8 cellular contexts compared by ENCODE assay signal in the genomic region with DNA sequence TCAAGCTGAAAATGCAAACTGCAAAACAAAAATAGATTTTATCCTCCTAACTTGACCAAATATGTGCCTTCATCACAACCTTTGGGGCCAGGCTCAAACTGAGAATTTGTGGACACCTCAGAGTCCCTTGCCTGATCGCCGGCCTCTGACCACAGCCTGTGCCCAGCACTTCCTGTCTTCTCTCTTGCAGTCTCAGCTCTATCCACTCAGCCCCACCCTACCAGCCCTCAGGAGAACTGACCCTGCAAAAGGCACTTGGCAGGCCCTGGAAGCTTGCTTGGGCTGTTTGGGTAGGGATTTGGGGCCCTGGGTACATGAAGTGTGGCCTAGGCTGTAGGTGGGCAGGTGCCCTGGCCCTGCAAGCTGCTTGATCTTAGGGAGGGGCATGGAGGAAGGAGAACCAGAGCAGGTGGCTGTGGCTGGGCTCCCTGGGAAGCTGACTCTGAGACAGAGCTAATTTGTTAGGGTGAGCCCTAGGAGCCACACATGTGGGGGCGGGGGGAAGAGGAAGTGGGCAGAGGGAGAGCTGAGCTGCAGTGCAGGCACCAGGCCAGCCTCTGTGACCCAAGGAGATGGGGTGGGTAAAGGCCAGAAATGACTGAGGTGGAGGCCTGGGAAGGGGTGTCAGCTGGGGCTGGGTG. TPM values are rescaled to one million over a fixed set of nuclear protein-coding genes. Genes with fewer than 3 reads are reported as not detected.
DNase-seq lines count a peak whose midpoint lies in the region; ATAC-seq and TF ChIP-seq lines count a peak whose summit lies in the region.

No MANE protein-coding gene starts in this region.

- DNase-seq in activated naive CD4-positive, alpha-beta T cell treated with Interleukin-2 at 50 U/mL for 16 hours, result peak; percentile 26
- DNase-seq in activated naive CD4-positive, alpha-beta T cell treated with anti-CD3 and anti-CD28 coated beads, Interleukin-2, amount 50 U/mL, for 16 hours, result no peak
- DNase-seq in activated CD4-positive, alpha-beta memory T cell treated with anti-CD3 and anti-CD28 coated beads, Interleukin-2, amount 10 ng/mL, durations not matched to agents 7 days and 5 days, result peak; percentile 63
- DNase-seq in memory B cell (ENCODE audit: low spot score in 2 of 2), result no peak
- peak in 1 of 2 donors; percentile 35 for DNase-seq in uterus
- DNase-seq in H9, result no peak
- no peak for DNase-seq in EL
- no peak for DNase-seq in middle frontal gyrus (ENCODE audit: extremely low spot score, low spot score)

- H3K27ac Mint-ChIP-seq in activated CD4-positive, alpha-beta memory T cell treated with anti-CD3 and anti-CD28 coated beads, Interleukin-2, amount 10 ng/mL, durations not matched to agents 7 days and 5 days, result peak overlapping the region; percentile 36
- H3K27ac Mint-ChIP-seq in memory B cell (no peak overlapping the region), H9 (no peak overlapping the region; a peak in 1 of 7 replicates)

- H3K9me3 Mint-ChIP-seq in activated CD4-positive, alpha-beta memory T cell treated with anti-CD3 and anti-CD28 coated beads, Interleukin-2, amount 10 ng/mL, durations not matched to agents 7 days and 5 days, result no peaks in the 10 kb centered on the region
- peaks cover 3% of the 10 kb centered on the region for H3K9me3 Mint-ChIP-seq in memory B cell
- 0 out of 5 replicates have a peak, but pooled peaks cover 0 to 2% of the 10 kb centered on the region in 2 experiments for H3K9me3 Mint-ChIP-seq in H9

- WGBS in H9 (ENCODE audit: extremely low coverage, insufficient read length, low lambda C conversion rate), result no CpG with 5 or more reads among the region's 3 CpGs

- TF ChIP-seq CTCF in uterus (IDR thresholded peaks at IDR 0.05) (no peak), H9 (conservative IDR thresholded peaks at IDR 0.05) (no peak)

- H3K27me3 Mint-ChIP-seq in activated CD4-positive, alpha-beta memory T cell treated with anti-CD3 and anti-CD28 coated beads, Interleukin-2, amount 10 ng/mL, durations not matched to agents 7 days and 5 days, result peaks cover 36% of the 10 kb centered on the region
- H3K27me3 Mint-ChIP-seq in memory B cell, result peaks cover 23% of the 10 kb centered on the region
- H3K27me3 Mint-ChIP-seq in H9 (ENCODE audit: low read depth), result peaks cover 69% of the 10 kb centered on the region

- no peaks in the 10 kb centered on the region for H4K20me1 ChIP-seq in H9 (ENCODE audit: control insufficient read depth, insufficient read depth, insufficient read length)

- H3K36me3 ChIP-seq in uterus, result no peaks in the 10 kb centered on the region

- no peak overlapping the region for H3K56ac ChIP-seq in H9 (ENCODE audit: insufficient read length, low read depth, low read length)

- no peak overlapping the region for H3K4ac ChIP-seq in H9 (ENCODE audit: low read depth, low read length)

- no peak overlapping the region for H2BK20ac ChIP-seq in H9 (ENCODE audit: low read depth, low read length, poor library complexity, severe bottlenecking)

- H3K4me1 Mint-ChIP-seq in activated CD4-positive, alpha-beta memory T cell treated with anti-CD3 and anti-CD28 coated beads, Interleukin-2, amount 10 ng/mL, durations not matched to agents 7 days and 5 days, result peaks cover 34% of the 10 kb centered on the region
- H3K4me1 Mint-ChIP-seq in memory B cell (peaks cover 13% of the 10 kb centered on the region), H9 (peaks cover 24 to 27% of the 10 kb centered on the region in 2 experiments)

- H2BK5ac ChIP-seq in H9 (ENCODE audit: insufficient read length, low read length), result no peak overlapping the region

- intact Hi-C loops in uterus (cut with DNase I; ENCODE audit: low total_unique reads), result loop anchor here (5.0 kb wide), 2 partner anchors 463 to 623 kb away; no protein-coding TSS in a partner anchor

- H2BK15ac ChIP-seq in H9 (ENCODE audit: low read depth, low read length), result no peak overlapping the region

- peak; percentile 24 for ATAC-seq in memory B cell (ENCODE audit: low read depth)

- H3K79me1 ChIP-seq in H9 (ENCODE audit: insufficient read depth, low read depth, low read length, poor library complexity, severe bottlenecking), result no peaks in the 10 kb centered on the region

- no peak overlapping the region for H3K4me3 Mint-ChIP-seq in activated CD4-positive, alpha-beta memory T cell treated with anti-CD3 and anti-CD28 coated beads, Interleukin-2, amount 10 ng/mL, durations not matched to agents 7 days and 5 days
- H3K4me3 Mint-ChIP-seq in memory B cell (peak overlapping the region; percentile 41), H9 (no peak overlapping the region)

- no peak overlapping the region for H2BK120ac ChIP-seq in H9 (ENCODE audit: low read depth, low read length, poor library complexity, severe bottlenecking)

- TF ChIP-seq POLR2A in uterus (IDR thresholded peaks at IDR 0.05), result no peak

- no peak overlapping the region for H3K14ac ChIP-seq in H9 (ENCODE audit: insufficient read depth, low read length)

- no peak overlapping the region for H2AK5ac ChIP-seq in H9 (ENCODE audit: insufficient read length, low read length)

- POLR2A ChIA-PET in activated CD4-positive, alpha-beta memory T cell treated with anti-CD3 and anti-CD28 coated beads, Interleukin-2, amount 10 ng/mL, durations not matched to agents 7 days and 5 days (lab: Charles Lee), result interaction anchor here (1.0 to 2.8 kb wide), 4 partner anchors 29 to 476 kb away, joined by 3 to 14 read pairs (median 4); a partner anchor contains a TSS

- no peak overlapping the region for H3K4me2 ChIP-seq in H9 (ENCODE audit: insufficient read depth, insufficient read length, low read length)

- H3K27me3 ChIP-seq in uterus, result no peaks in the 10 kb centered on the region
- peaks cover 20% of the 10 kb centered on the region; the same call in 1 of the 2 replicates for H3K27me3 ChIP-seq in H9 (ENCODE audit: insufficient read depth, low read length)

- H2AFZ ChIP-seq in H9 (ENCODE audit: low read length), result no peak overlapping the region

- H2BK12ac ChIP-seq in H9 (ENCODE audit: insufficient read length, low read depth, low read length), result no peak overlapping the region

- H3T11ph ChIP-seq in H9 (ENCODE audit: low read length), result no peak overlapping the region

- H3K9ac ChIP-seq in H9 (ENCODE audit: extremely low read depth, insufficient read length, low read length), result no peak overlapping the region

- H4K8ac ChIP-seq in H9 (replicated peaks; ENCODE audit: insufficient read length, low read depth, low read length), result no peak overlapping the region

- no peaks in the 10 kb centered on the region for H3K36me3 Mint-ChIP-seq in activated CD4-positive, alpha-beta memory T cell treated with anti-CD3 and anti-CD28 coated beads, Interleukin-2, amount 10 ng/mL, durations not matched to agents 7 days and 5 days (ENCODE audit: low read depth)
- H3K36me3 Mint-ChIP-seq in memory B cell (peaks cover 3% of the 10 kb centered on the region), H9 (ENCODE audit: insufficient read depth in 1 of 3, low read depth in 3 of 3) (no peaks in the 10 kb centered on the region)

- no peak overlapping the region for H3K4me3 ChIP-seq in uterus

- H4K91ac ChIP-seq in H9 (ENCODE audit: insufficient read length, low read depth, low read length), result no peak overlapping the region

- H3K79me2 ChIP-seq in H9 (ENCODE audit: insufficient read depth, low read length), result no peaks in the 10 kb centered on the region

- no peak overlapping the region for H4K5ac ChIP-seq in H9 (ENCODE audit: insufficient read length, low read depth, low read length)

- CTCF ChIA-PET in activated CD4-positive, alpha-beta memory T cell treated with anti-CD3 and anti-CD28 coated beads, Interleukin-2, amount 10 ng/mL, durations not matched to agents 7 days and 5 days (lab: Charles Lee), result interaction anchor here (0.5 to 5.2 kb wide), 8 partner anchors 21 to 1811 kb away, joined by 3 to 72 read pairs (median 4); no protein-coding TSS in a partner anchor

- H3K23ac ChIP-seq in H9 (ENCODE audit: insufficient read length, low read depth, low read length), result no peak overlapping the region

- H3K27ac ChIP-seq in uterus, result peak overlapping the region; percentile 27 to 60
- no peak overlapping the region for H3K27ac ChIP-seq in H9 (ENCODE audit: insufficient read length, low read depth, low read length)

- no peaks in the 10 kb centered on the region for H3K9me3 ChIP-seq in uterus
- no peaks in the 10 kb centered on the region for H3K9me3 ChIP-seq in H9 (ENCODE audit: control insufficient read depth, low read depth, low read length)

- H3K4me1 ChIP-seq in uterus (no peaks in the 10 kb centered on the region), H9 (ENCODE audit: insufficient read depth, low read length) (no peaks in the 10 kb centered on the region; the same call in 1 of the 2 replicates)

- no peak overlapping the region for H3K18ac ChIP-seq in H9 (ENCODE audit: insufficient read length, low read depth, low read length)

- H3K23me2 ChIP-seq in H9 (ENCODE audit: insufficient read length, low read depth, low read length, poor library complexity, severe bottlenecking), result peaks cover 4% of the 10 kb centered on the region

RNA-seq across cellular contexts. Expression of a gene that starts 8.6 kb away (rescaled TPM):
- not detected for total RNA-seq in activated CD4-positive, alpha-beta memory T cell treated with anti-CD3 and anti-CD28 coated beads, Interleukin-2, amount 10 ng/mL, durations not matched to agents 7 days and 5 days
- total RNA-seq in uterus (100 to 1,000 TPM in 1 of 4 donors, 10 to 100 TPM in 3; 35.0 to 248 (median 62.6) TPM), H9 (2021) (not detected in 2 replicates)

RNA-seq across cellular contexts. Expression of a gene that starts 58.7 kb away (rescaled TPM):
- 10 to 100 TPM; 38.0 to 40.8 TPM for total RNA-seq in activated CD4-positive, alpha-beta memory T cell treated with anti-CD3 and anti-CD28 coated beads, Interleukin-2, amount 10 ng/mL, durations not matched to agents 7 days and 5 days
- total RNA-seq in uterus (10 to 100 TPM in 3 of 4 donors, 1 to 10 TPM in 1; 2.4 to 39.2 (median 30.0) TPM), H9 (2021) (86.6 and 88.7 TPM in 2 replicates)

RNA-seq across cellular contexts. Expression of a gene that starts 58.8 kb away (rescaled TPM):
- total RNA-seq in activated CD4-positive, alpha-beta memory T cell treated with anti-CD3 and anti-CD28 coated beads, Interleukin-2, amount 10 ng/mL, durations not matched to agents 7 days and 5 days, result 10 to 100 TPM; 46.6 to 51.6 TPM
- total RNA-seq in uterus (10 to 100 TPM; 29.7 to 76.2 (median 56.2) TPM), H9 (2021) (58.3 and 71.3 TPM in 2 replicates)

Comparison
In these comparisons a context has a peak if more than half of its experiments do, and no peak if none do; other contexts are left out.
1. DNase-seq: peak in activated naive CD4-positive, alpha-beta T cell treated with Interleukin-2 at 50 U/mL for 16 hours (single experiment) and activated CD4-positive, alpha-beta memory T cell treated with anti-CD3 and anti-CD28 coated beads, Interleukin-2, amount 10 ng/mL, durations not matched to agents 7 days and 5 days (single experiment); none in activated naive CD4-positive, alpha-beta T cell treated with anti-CD3 and anti-CD28 coated beads, Interleukin-2, amount 50 U/mL, for 16 hours (single experiment), memory B cell (0 of 2), H9 (single experiment), EL (single experiment) and middle frontal gyrus (single experiment).
2. RNA of a gene that starts 8.6 kb away (total RNA-seq): 35.0 to 248 TPM in uterus; not detected in activated CD4-positive, alpha-beta memory T cell treated with anti-CD3 and anti-CD28 coated beads, Interleukin-2, amount 10 ng/mL, durations not matched to agents 7 days and 5 days and not detected in H9; every median in the first group is over 10 times any median in the second.